In genomic region chr5:124179788-124180187, GRCh38 we compare ENCODE assay signal across 18 cellular contexts.
"Had no signal": no experiment of that assay in that cellular context is flagged by ENCODE, and none has a peak within 500 bp of the region (broad histone marks: within the 10 kb centered on the region; RNA-seq: fewer than 3 reads in every experiment).

No MANE protein-coding gene starts in this region.

- DNase-seq: activated CD4-positive, alpha-beta T cell treated with anti-CD3 and anti-CD28 coated beads for 1 hour; activated CD8-positive, alpha-beta memory T cell treated with anti-CD3 and anti-CD28 coated beads for 24 hours; activated gamma-delta T cell; activated T-cell treated with anti-CD3 and anti-CD28 coated beads, Interleukin-2, amount 50 U/mL, for 72 hours; adrenal gland; effector CD8-positive, alpha-beta T cell; foreskin keratinocyte; glutamatergic neuron; hippocampal formation; islet precursor cell; nucleus accumbens; T-helper 2 cell; upper lobe of left lung had no signal

- H3K36me3 ChIP-seq: adrenal gland, suprapubic skin, upper lobe of left lung had no signal

- H3K27ac ChIP-seq: adrenal gland, foreskin keratinocyte, suprapubic skin, upper lobe of left lung, VCaP had no signal

- H3K9me3 ChIP-seq: adrenal gland, suprapubic skin, upper lobe of left lung had no signal

- H3K27me3 ChIP-seq: adrenal gland, foreskin keratinocyte, suprapubic skin, upper lobe of left lung had no signal

- ATAC-seq: activated T-cell treated with anti-CD3 and anti-CD28 coated beads, Interleukin-2, amount 50 U/mL, for 72 hours; esophagus mucosa; foreskin keratinocyte; left lobe of liver had no signal

- H3K4me1 ChIP-seq: adrenal gland, foreskin keratinocyte, suprapubic skin, upper lobe of left lung had no signal

- H3K4me3 ChIP-seq: adrenal gland, lung, suprapubic skin, upper lobe of left lung had no signal
